21 cellular contexts compared by ENCODE assay signal in genomic region chr7:21914671-21915070, GRCh38.
"Had no signal": no experiment of that assay in that cellular context is flagged by ENCODE, and none has a peak within 500 bp of the region (broad histone marks: within the 10 kb centered on the region; RNA-seq: fewer than 3 reads in every experiment).

No MANE protein-coding gene starts in this region.

- H3K27ac Mint-ChIP-seq: natural killer cell treated with Interleukin-12 subunit alpha and Interleukin-12 subunit beta and Interleukin-15 and Interleukin-18, amount 100 ng/mL, for 72 hours; type B pancreatic cell had no signal

- H3K27ac ChIP-seq: body of pancreas, colonic mucosa, esophagus muscularis mucosa, left lung had no signal

- H3K9me3 Mint-ChIP-seq: activated naive CD4-positive, alpha-beta T cell treated with anti-CD3 and anti-CD28 coated beads, Interleukin-2, amount 50 U/mL, for 72 hours; activated T-cell treated with anti-CD3 and anti-CD28 coated beads, Interleukin-2, amount 50 U/mL, for 4 hours; natural killer cell treated with Interleukin-12 subunit alpha and Interleukin-12 subunit beta and Interleukin-15 and Interleukin-18, amount 100 ng/mL, for 72 hours had no signal

- H3K4me1 ChIP-seq: colonic mucosa, left lung had no signal

- H3K36me3 Mint-ChIP-seq: natural killer cell treated with Interleukin-12 subunit alpha and Interleukin-12 subunit beta and Interleukin-15 and Interleukin-18, amount 100 ng/mL, for 72 hours had no signal

- H3K4me3 Mint-ChIP-seq: activated T-cell treated with anti-CD3 and anti-CD28 coated beads, Interleukin-2, amount 50 U/mL, for 4 hours; natural killer cell treated with Interleukin-12 subunit alpha and Interleukin-12 subunit beta and Interleukin-15 and Interleukin-18, amount 100 ng/mL, for 72 hours; type B pancreatic cell had no signal

- ATAC-seq: activated naive CD4-positive, alpha-beta T cell treated with anti-CD3 and anti-CD28 coated beads, Interleukin-2, amount 50 U/mL, for 72 hours; activated T-cell treated with anti-CD3 and anti-CD28 coated beads, Interleukin-2, amount 50 U/mL, for 4 hours; body of pancreas; left lung; natural killer cell treated with Interleukin-12 subunit alpha and Interleukin-12 subunit beta and Interleukin-15 and Interleukin-18, amount 100 ng/mL, for 72 hours had no signal

- H3K9me3 ChIP-seq: body of pancreas, colonic mucosa, esophagus muscularis mucosa, left lung, right atrium auricular region had no signal

- H3K27me3 ChIP-seq: body of pancreas, colonic mucosa, esophagus muscularis mucosa, left lung, right atrium auricular region had no signal

- DNase-seq: activated CD4-positive, alpha-beta T cell treated with anti-CD3 and anti-CD28 coated beads for 1 hour; activated CD4-positive, alpha-beta T cell treated with anti-CD3 and anti-CD28 coated beads, Interleukin-2, amount 50 U/mL, for 48 hours; activated effector memory CD4-positive, alpha-beta T cell treated with anti-CD3 and anti-CD28 coated beads, Interleukin-2, amount 50 U/mL, for 16 hours; activated T-cell treated with anti-CD3 and anti-CD28 coated beads, Interleukin-2, amount 50 U/mL, for 4 hours; body of pancreas; central memory CD4-positive, alpha-beta T cell; colonic mucosa; hippocampal formation; kidney; left lung; mesenchymal stem cell; occipital lobe; stimulated activated CD4-positive, alpha-beta T cell treated with anti-CD3 and anti-CD28 coated beads, Interleukin-15, amount 100 ng/mL, for 24 hours; stimulated activated CD4-positive, alpha-beta T cell treated with anti-CD3 and anti-CD28 coated beads, Interleukin-4, amount 100 ng/mL, for 24 hours; stimulated activated naive CD4-positive, alpha-beta T cell treated with Interleukin-2 at 50 U/mL for 16 hours had no signal

- H3K4me3 ChIP-seq: body of pancreas, colonic mucosa, esophagus muscularis mucosa, left lung, right atrium auricular region, skin epidermis had no signal

- H3K36me3 ChIP-seq: colonic mucosa, right atrium auricular region had no signal

- H3K27me3 Mint-ChIP-seq: type B pancreatic cell had no signal
